ENCODE assay signal across 10 cellular contexts in the genomic region with DNA sequence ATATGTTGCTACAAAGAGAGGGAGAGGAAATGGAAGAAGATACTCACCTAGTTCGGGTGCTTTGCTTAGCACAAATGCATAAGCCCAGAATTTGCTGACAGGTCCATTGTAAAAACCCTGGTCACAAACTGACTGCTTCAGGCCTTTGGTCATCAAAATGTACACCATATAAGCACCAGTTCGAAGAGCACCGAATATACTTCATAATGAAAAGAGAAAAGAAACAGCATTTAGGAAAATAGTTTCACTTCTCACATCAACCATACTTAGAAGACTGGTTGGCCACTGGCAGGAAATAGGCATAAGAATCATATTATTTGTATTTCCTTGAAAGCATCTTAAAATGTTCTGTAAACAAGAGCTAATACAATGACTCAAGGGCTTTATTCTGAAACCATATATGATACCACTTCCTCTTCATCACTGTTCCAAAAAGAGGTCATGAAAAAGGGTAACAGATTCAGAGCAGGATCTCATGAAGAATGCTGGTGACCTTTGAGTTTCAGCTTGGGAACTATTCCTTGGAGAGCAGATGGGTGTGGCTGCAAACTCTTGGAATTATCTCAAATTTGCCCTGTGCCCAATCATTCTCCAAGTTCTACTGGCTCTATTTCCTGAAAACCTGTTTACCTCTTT.
A peak's percentile ranks its signal among the peaks of the same experiment; 100 is the strongest.
DNase-seq lines count a peak whose midpoint lies in the region; ATAC-seq and TF ChIP-seq lines count a peak whose summit lies in the region.
"Had no signal": no experiment of that assay in that cellular context is flagged by ENCODE, and none has a peak within 500 bp of the region (broad histone marks: within the 10 kb centered on the region; RNA-seq: fewer than 3 reads in every experiment).

No MANE protein-coding gene starts in this region.

- DNase-seq in GM10266 (ENCODE audit: extremely low spot score) (peak; percentile 18), fibroblast of gingiva (ENCODE audit: low read depth) (peak; percentile 60), HAP-1 (ENCODE audit: low spot score in 2 of 2) (no peak), activated gamma-delta T cell treated with Interleukin-2 at 50 U/mL for 16 hours (no peak), hepatic stellate cell (ENCODE audit: low spot score) (no peak), NCI-H187 treated with DMSO at 0.1 percent for 48 hours (lab: John Stamatoyannopoulos, UW) (no peak)
- DNase-seq: heart right ventricle had no signal

- H3K9me3 ChIP-seq in HAP-1 = no peaks in the 10 kb centered on the region
- H3K9me3 ChIP-seq: heart right ventricle had no signal

- in situ Hi-C loops in HAP-1 (cut with MboI; ENCODE audit: low sequenced_read_pairs) = no loop called here

- H3K36me3 ChIP-seq in HAP-1 (replicated peaks) = peaks cover 3% of the 10 kb centered on the region
- H3K36me3 ChIP-seq: heart right ventricle had no signal

- TF ChIP-seq CTCF in GM10266 (IDR thresholded peaks at IDR 0.05; ENCODE audit: control insufficient read depth, insufficient read depth, low read depth, missing control alignments) = no peak

- no peak overlapping the region for H3K4me3 ChIP-seq in HAP-1
- H3K4me3 ChIP-seq: heart right ventricle, K562 had no signal

- no peaks in the 10 kb centered on the region for H3K27me3 ChIP-seq in HAP-1 (ENCODE audit: low read depth)

- H3K4me1 ChIP-seq in HAP-1 = no peaks in the 10 kb centered on the region

- ATAC-seq in GM21381 (IDR thresholded peaks at IDR 0.05; ENCODE audit: unreplicated experiment) (peak; percentile 73), HG03558 (IDR thresholded peaks at IDR 0.05; ENCODE audit: extremely low read depth, unreplicated experiment) (peak; percentile 72)

Comparison
In these comparisons a context has a peak if more than half of its experiments do, and no peak if none do; other contexts are left out.
1. DNase-seq: peak in GM10266 (single experiment) and fibroblast of gingiva (single experiment); none in HAP-1 (0 of 2), activated gamma-delta T cell treated with Interleukin-2 at 50 U/mL for 16 hours (single experiment), hepatic stellate cell (single experiment) and NCI-H187 treated with DMSO at 0.1 percent for 48 hours (single experiment).